In the genomic region with DNA sequence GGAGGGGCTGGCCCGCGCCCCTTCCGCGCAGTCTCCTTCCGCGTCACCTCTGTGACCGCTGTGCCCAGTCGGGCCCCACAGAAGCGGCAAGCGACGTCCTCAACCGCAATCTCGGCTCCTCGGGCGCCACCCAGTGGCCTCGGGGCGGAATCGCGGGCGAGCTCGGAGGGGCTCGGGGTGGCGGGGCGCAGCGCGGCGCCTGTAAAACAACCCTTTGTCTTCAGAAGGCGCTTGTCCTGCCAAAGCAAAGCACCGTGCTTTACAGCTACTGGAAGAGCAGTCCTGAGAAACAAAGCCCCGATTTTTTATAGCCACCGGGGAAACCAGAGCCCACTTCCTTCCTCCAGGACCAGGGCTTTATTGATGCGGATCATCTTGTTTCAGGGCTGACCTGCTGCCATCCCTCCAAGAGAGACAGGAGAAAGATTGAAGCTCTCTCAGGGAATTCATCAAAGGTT, we compare ENCODE assay signal across 8 cellular contexts.
DNase-seq lines count a peak whose midpoint lies in the region; ATAC-seq and TF ChIP-seq lines count a peak whose summit lies in the region.

No MANE protein-coding gene starts in this region.

- DNase-seq in SIG-M5 treated with dmso at 0.1 percent for 504 hours (lab: John Stamatoyannopoulos, UW; ENCODE audit: unreplicated experiment) (peak; percentile 45), SIG-M5 (lab: John Stamatoyannopoulos, UW) (no peak), NCI-H2107 (lab: John Stamatoyannopoulos, UW) (peak; percentile 59), UCSD-AML1 (lab: John Stamatoyannopoulos, UW; ENCODE audit: unreplicated experiment) (peak; percentile 88), brain microvascular endothelial cell (peak; percentile 67)

- H3K36me3 ChIP-seq in brain microvascular endothelial cell (replicated peaks) = no peaks in the 10 kb centered on the region

- no peaks in the 10 kb centered on the region for H3K27me3 ChIP-seq in brain microvascular endothelial cell (replicated peaks)

- TF ChIP-seq CTCF in brain microvascular endothelial cell (IDR thresholded peaks at IDR 0.05; ENCODE audit: low read depth, low read length, missing control alignments) = peak; percentile 78

- in situ Hi-C loops in brain microvascular endothelial cell (cut with HindIII; ENCODE audit: low pct_ligation_motif_present, low sequenced_read_pairs) = no loop called here

- H3K9me3 ChIP-seq in iPS-18c (ENCODE audit: control insufficient read depth, insufficient read depth, low read length) = no peaks in the 10 kb centered on the region

- H3K27ac ChIP-seq in brain microvascular endothelial cell (no peak overlapping the region), skin epidermis (peak overlapping the region in 15 of 21 experiments; percentile 5 to 74 (median 51))

- ATAC-seq in HG03025 (IDR thresholded peaks at IDR 0.05; ENCODE audit: low FRiP score, unreplicated experiment) = peak; percentile 90

- H3K4me3 ChIP-seq in brain microvascular endothelial cell (ENCODE audit: low read depth, low read length) (peak overlapping the region; percentile 56), iPS-18c (ENCODE audit: insufficient read depth, low read depth, low read length) (peak overlapping the region; percentile 42; the same call in 1 of the 2 replicates), skin epidermis (peak overlapping the region; percentile 5 to 39 (median 31))
